In the genomic region with DNA sequence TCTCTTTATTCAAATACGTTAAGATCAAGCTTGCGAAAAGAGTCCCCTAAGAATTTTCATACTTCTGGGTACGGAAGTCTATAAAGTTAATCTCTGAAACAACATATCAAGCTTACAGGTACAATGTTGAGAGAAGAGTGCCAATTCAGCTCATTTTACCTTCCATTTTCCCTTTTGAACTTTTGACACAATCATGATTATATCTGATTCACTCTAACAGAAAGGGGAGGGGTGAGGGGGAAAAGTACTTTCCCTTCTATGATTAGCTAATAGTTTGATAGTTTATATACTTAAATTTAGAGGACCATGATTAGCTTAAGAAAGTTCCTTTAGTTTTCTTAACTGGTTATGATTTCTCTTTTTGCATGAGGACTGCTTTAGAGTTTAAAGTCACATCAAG, we compare ENCODE assay signal across 23 cellular contexts. TPM values are rescaled to one million over a fixed set of nuclear protein-coding genes. Genes with fewer than 3 reads are reported as not detected.
DNase-seq lines count a peak whose midpoint lies in the region; ATAC-seq, FAIRE-seq and TF ChIP-seq lines count a peak whose summit lies in the region.
"Had no signal": no experiment of that assay in that cellular context is flagged by ENCODE, and none has a peak within 500 bp of the region (broad histone marks: within the 10 kb centered on the region; RNA-seq: fewer than 3 reads in every experiment).

No MANE protein-coding gene starts in this region.

- peak overlapping the region; percentile 86 for H3K27ac Mint-ChIP-seq in GM23338
- H3K27ac Mint-ChIP-seq in effector memory CD8-positive, alpha-beta T cell, result peak overlapping the region; percentile 68
- no peak overlapping the region for H3K27ac Mint-ChIP-seq in neural progenitor cell
- H3K27ac Mint-ChIP-seq: CD4-positive, alpha-beta T cell; HFFc6 had no signal

- CTCF ChIA-PET in A549 (lab: Yijun Ruan, JAX), result no interaction called here
- CTCF ChIA-PET in HepG2 (lab: Yijun Ruan, JAX; ENCODE audit: low intra/inter-chr PET ratio, low total read pairs), result no interaction called here

- no peak overlapping the region for H2AFZ ChIP-seq in GM23338
- H2AFZ ChIP-seq in neural progenitor cell (replicated peaks), result no peak overlapping the region
- no peak overlapping the region for H2AFZ ChIP-seq in HepG2 (ENCODE audit: low read length)

- H3K27me3 ChIP-seq in GM23338 (ENCODE audit: insufficient read depth) (no peaks in the 10 kb centered on the region), neural progenitor cell (no peaks in the 10 kb centered on the region), tibial nerve (no peaks in the 10 kb centered on the region), HepG2 (ENCODE audit: control insufficient read depth in 1 of 2, insufficient read depth in 2 of 2, low read length in 2 of 2) (no peaks in the 10 kb centered on the region)
- H3K27me3 ChIP-seq: BLaER1 had no signal

- H3K4me2 ChIP-seq in A549 (no peak overlapping the region), GM23338 (peak overlapping the region; percentile 53), neural progenitor cell (peak overlapping the region; percentile 43), HepG2 (ENCODE audit: low read depth, low read length) (no peak overlapping the region)
- H3K4me2 ChIP-seq: BLaER1, SK-N-SH had no signal

- no peaks in the 10 kb centered on the region for H3K9me2 ChIP-seq in GM23338 (ENCODE audit: insufficient read depth)
- H3K9me2 ChIP-seq: SK-N-SH had no signal

- TF ChIP-seq RAD21 in A549 (conservative IDR thresholded peaks at IDR 0.05 in 1 of 2, IDR thresholded peaks at IDR 0.05 in 1 of 2) (no peak), HepG2 (CRISPR knock-in tag; IDR thresholded peaks at IDR 0.05) (no peak)

- DNase-seq in A549 (ENCODE audit: low read depth in 1 of 2, low spot score in 1 of 2) (no peak), GM23338 (ENCODE audit: low spot score) (no peak), neural progenitor cell (ENCODE audit: low spot score) (no peak), dedifferentiated amniotic fluid mesenchymal stem cell (ENCODE audit: extremely low spot score) (no peak), tibial nerve (ENCODE audit: low spot score in 2 of 2) (no peak), HepG2 (ENCODE audit: low spot score) (no peak)
- DNase-seq in effector memory CD8-positive, alpha-beta T cell, result no peak
- DNase-seq: ACHN; CD4-positive, alpha-beta T cell; COR-L47; DND-41; H7; HFFc6; KBM-7; NCI-H1105; NCI-H1694 treated with DMSO at 0.1 percent for 48 hours; NCI-H2081 treated with DMSO at 0.1 percent for 48 hours; SIG-M5; SK-N-SH had no signal

- H3K4me1 ChIP-seq in A549 (peaks cover 13% of the 10 kb centered on the region), GM23338 (ENCODE audit: insufficient read depth) (peaks cover 25% of the 10 kb centered on the region), neural progenitor cell (peaks cover 17% of the 10 kb centered on the region), tibial nerve (peaks cover 0 to 7% (median under 1%) of the 10 kb centered on the region in 4 donors), HepG2 (ENCODE audit: insufficient read depth, low read length) (no peaks in the 10 kb centered on the region)
- H3K4me1 ChIP-seq: BLaER1 had no signal

- TF ChIP-seq EP300 in A549 (IDR thresholded peaks at IDR 0.05) (no peak), tibial nerve (IDR thresholded peaks at IDR 0.05) (no peak), HepG2 (IDR thresholded peaks at IDR 0.05; ENCODE audit: low read depth in 2 of 2, low read length in 2 of 2) (no peak), HepG2 (CRISPR knock-in tag; IDR thresholded peaks at IDR 0.05; ENCODE audit: borderline replicate concordance) (no peak)

- H3K4me3 Mint-ChIP-seq in GM23338 (0 out of 3 replicates have a peak overlapping the region, but pooled peaks have one; percentile 19), neural progenitor cell (no peak overlapping the region)
- no peak overlapping the region for H3K4me3 Mint-ChIP-seq in effector memory CD8-positive, alpha-beta T cell
- H3K4me3 Mint-ChIP-seq: CD4-positive, alpha-beta T cell; HFFc6 had no signal

- peaks cover under 1% of the 10 kb centered on the region; the same call in 1 of the 3 replicates for H3K36me3 Mint-ChIP-seq in GM23338 (ENCODE audit: low read depth)
- peaks cover 26% of the 10 kb centered on the region for H3K36me3 Mint-ChIP-seq in effector memory CD8-positive, alpha-beta T cell (ENCODE audit: insufficient read depth)
- H3K36me3 Mint-ChIP-seq in neural progenitor cell, result peaks cover 3% of the 10 kb centered on the region

- 98% methylated on average over 3 of the region's 3 CpGs for WGBS in A549 (ENCODE audit: missing lambda C conversion rate)
- 84 to 92% methylated on average over 3 of the region's 3 CpGs for WGBS in tibial nerve, 2 donors
- 95% methylated on average over 3 of the region's 3 CpGs for WGBS in HepG2 (ENCODE audit: low lambda C conversion rate)

- POLR2A ChIA-PET in A549 (lab: Yijun Ruan, JAX), result no interaction called here
- POLR2A ChIA-PET in HepG2 (lab: Yijun Ruan, JAX), result no interaction called here

- ATAC-seq in A549 (no peak), GM23338 (no peak), HepG2 (no peak)
- no peak for ATAC-seq in effector memory CD8-positive, alpha-beta T cell (replicated peaks)
- ATAC-seq: Panc1 had no signal

- no peaks in the 10 kb centered on the region; the same call in none of the 2 replicates for H3K79me2 ChIP-seq in GM23338 (replicated peaks; ENCODE audit: insufficient read depth)
- H3K79me2 ChIP-seq in neural progenitor cell (ENCODE audit: low read depth), result peaks cover 11% of the 10 kb centered on the region
- peaks cover 10% of the 10 kb centered on the region for H3K79me2 ChIP-seq in HepG2 (ENCODE audit: insufficient read depth, low read length)

- H3K4me3 ChIP-seq in A549 (no peak overlapping the region), GM23338 (peak overlapping the region; percentile 21), neural progenitor cell (no peak overlapping the region), tibial nerve (no peak overlapping the region), HepG2 (replicated peaks in 1 of 3; ENCODE audit: insufficient read depth in 1 of 3, low read depth in 2 of 3, low read length in 3 of 3) (no peak overlapping the region)
- H3K4me3 ChIP-seq: BLaER1 had no signal

- H3K36me3 ChIP-seq in GM23338 (ENCODE audit: insufficient read depth) (no peaks in the 10 kb centered on the region), neural progenitor cell (no peaks in the 10 kb centered on the region), tibial nerve (peaks cover 0 to 6% (median 0%) of the 10 kb centered on the region in 3 donors), HepG2 (replicated peaks in 1 of 2; ENCODE audit: control insufficient read depth in 1 of 2, insufficient read depth in 2 of 2, low read length in 2 of 2) (peaks cover 0 to 12% of the 10 kb centered on the region in 2 experiments; a peak in 2 of 5 replicates)

- no peak overlapping the region for H3K9ac ChIP-seq in neural progenitor cell
- no peak overlapping the region for H3K9ac ChIP-seq in HepG2 (ENCODE audit: insufficient read depth, low read depth, low read length)
- H3K9ac ChIP-seq: BLaER1, SK-N-SH had no signal

- H3K27ac ChIP-seq in A549 (no peak overlapping the region), GM23338 (ENCODE audit: low read depth) (no peak overlapping the region), neural progenitor cell (no peak overlapping the region), tibial nerve (no peak overlapping the region), HepG2 (ENCODE audit: extremely low read length, insufficient read depth, low read length) (no peak overlapping the region)
- H3K27ac ChIP-seq: BLaER1 had no signal

- H3K27me3 Mint-ChIP-seq in GM23338 (ENCODE audit: insufficient read depth, low read depth, poor library complexity) (peaks cover 3% of the 10 kb centered on the region), neural progenitor cell (ENCODE audit: insufficient read depth, low read depth) (no peaks in the 10 kb centered on the region)
- H3K27me3 Mint-ChIP-seq in effector memory CD8-positive, alpha-beta T cell, result no peaks in the 10 kb centered on the region
- H3K27me3 Mint-ChIP-seq: CD4-positive, alpha-beta T cell had no signal

- H3K9me3 ChIP-seq in A549 (no peaks in the 10 kb centered on the region), neural progenitor cell (ENCODE audit: low read depth) (no peaks in the 10 kb centered on the region), tibial nerve (no peaks in the 10 kb centered on the region), HepG2 (ENCODE audit: low read length) (no peaks in the 10 kb centered on the region)
- H3K9me3 ChIP-seq: BLaER1, SK-N-SH had no signal

- H4K20me1 ChIP-seq in GM23338 (replicated peaks; ENCODE audit: insufficient read depth) (no peaks in the 10 kb centered on the region; the same call in 1 of the 2 replicates), neural progenitor cell (ENCODE audit: low read depth) (peaks cover 15% of the 10 kb centered on the region), HepG2 (ENCODE audit: insufficient read depth, low read length) (no peaks in the 10 kb centered on the region)

- intact Hi-C loops in HepG2 (cut with micrococcal nuclease; ENCODE audit: unreplicated experiment), result no loop called here

- TF ChIP-seq CTCF in A549 (IDR thresholded peaks at IDR 0.05), result no peak
- no peak for TF ChIP-seq CTCF in GM23338 (conservative IDR thresholded peaks at IDR 0.05; ENCODE audit: low read depth in 2 of 2)
- no peak for TF ChIP-seq CTCF in neural progenitor cell (IDR thresholded peaks at IDR 0.05)
- no peak for TF ChIP-seq CTCF in tibial nerve (IDR thresholded peaks at IDR 0.05)
- no peak for TF ChIP-seq CTCF in HepG2 (CRISPR knock-in tag; IDR thresholded peaks at IDR 0.05)

- H3K4me1 Mint-ChIP-seq in GM23338 (peaks cover 24% of the 10 kb centered on the region), neural progenitor cell (peaks cover 19% of the 10 kb centered on the region)
- H3K4me1 Mint-ChIP-seq in effector memory CD8-positive, alpha-beta T cell (ENCODE audit: low read depth in 2 of 2), result peaks cover 12 to 37% of the 10 kb centered on the region in 2 donors

- TF ChIP-seq POLR2A in A549 (IDR thresholded peaks at IDR 0.05; ENCODE audit: low read length) (no peak), tibial nerve (IDR thresholded peaks at IDR 0.05) (no peak), HepG2 (IDR thresholded peaks at IDR 0.05; ENCODE audit: insufficient read depth in 1 of 2, low read depth in 2 of 2, low read length in 2 of 2) (no peak)

- FAIRE-seq in A549 (lab: Jason Lieb, UNC), result no peak
- no peak for FAIRE-seq in HepG2 (lab: Jason Lieb, UNC)
- FAIRE-seq: GM12891, GM19239 had no signal

- H3K9me3 Mint-ChIP-seq in GM23338 (no peaks in the 10 kb centered on the region), neural progenitor cell (no peaks in the 10 kb centered on the region)
- no peaks in the 10 kb centered on the region for H3K9me3 Mint-ChIP-seq in effector memory CD8-positive, alpha-beta T cell
- H3K9me3 Mint-ChIP-seq: CD4-positive, alpha-beta T cell; HFFc6 had no signal

- no peaks in the 10 kb centered on the region for H3F3A ChIP-seq in GM23338 (replicated peaks; ENCODE audit: low read depth)
- no peaks in the 10 kb centered on the region for H3F3A ChIP-seq in neural progenitor cell (ENCODE audit: low read depth)

- in situ Hi-C loops in HepG2 (cut with HindIII; ENCODE audit: extremely low pct_ligation_motif_present, low pct_unique_long_range_greater_than_20kb), result no loop called here

- BruUV-seq in HepG2 (replicated peaks; lab: Mats Ljungman, UMichigan), result no TSS peak

RNA-seq across cellular contexts. Expression of a gene that starts 33.5 kb away (rescaled TPM):
- 214 and 216 TPM in 2 replicates for polyA plus RNA-seq in A549 (2011; rRNA removed)
- 64.7 and 65.6 TPM in 2 replicates for polyA plus RNA-seq in A549 (2012; cell fraction: cytosol; rRNA removed)
- 16.6 and 28.6 TPM in 2 replicates for polyA plus RNA-seq in A549 (2012; cell fraction: nucleus; rRNA removed)
- 102 to 111 TPM (median 106 TPM) in 3 replicates for polyA plus RNA-seq in A549 (2017; fragmentation: RNase III; extraction: RNeasy Plus Mini Kit Qiagen cat#74134 plus additional on column Dnase treatment)
- 27.4 and 30.0 TPM in 2 replicates for polyA minus RNA-seq in A549 (2011; rRNA and poly(A)+ RNA removed)
- 79.3 and 87.2 TPM in 2 replicates for total RNA-seq in GM23338 (2014; rRNA removed; shearing (Covaris generic))
- 123 and 125 TPM in 2 replicates for polyA plus RNA-seq in GM23338 (2016; fragmentation: Nextera tagmentation; extraction: Ambion mirVana)
- 67.8 and 122 TPM in 2 replicates for total RNA-seq in neural progenitor cell (ENCODE audit: low replicate concordance)
- 100 to 1,000 TPM; 123 to 182 (median 170) TPM for total RNA-seq in tibial nerve
- total RNA-seq in HepG2 (2016; rRNA removed; fragmentation: Illumina TruSeq; extraction: Trizol), result 84.9 and 111 TPM in 2 replicates
- 76.5 and 88.5 TPM in 2 replicates for total RNA-seq in HepG2 (2016; cell fraction: cytosol; rRNA removed; fragmentation: Illumina TruSeq; extraction: Trizol; ENCODE audit: low read depth)
- 88.8 and 113 TPM in 2 replicates for total RNA-seq in HepG2 (2016; cell fraction: insoluble cytoplasmic fraction; rRNA removed; fragmentation: Illumina TruSeq; extraction: Trizol)
- 153 and 156 TPM in 2 replicates for total RNA-seq in HepG2 (2016; cell fraction: membrane; rRNA removed; fragmentation: Illumina TruSeq; extraction: Trizol)
- 40.1 and 47.1 TPM in 2 replicates for total RNA-seq in HepG2 (2016; cell fraction: nucleus; rRNA removed; fragmentation: Illumina TruSeq; extraction: Trizol)
- 161 and 226 TPM in 2 replicates for polyA plus RNA-seq in HepG2 (2011; rRNA removed)
- 86.0 and 158 TPM in 2 replicates for polyA plus RNA-seq in HepG2 (2011; cell fraction: cytosol; rRNA removed)
- 18.8 and 37.1 TPM in 2 replicates for polyA plus RNA-seq in HepG2 (2011; cell fraction: nucleus; rRNA removed)
- polyA plus RNA-seq in HepG2 (2012), result 105 and 119 TPM in 2 replicates
- 170 and 199 TPM in 2 replicates for polyA plus RNA-seq in HepG2 (2016; cell fraction: cytosol; fragmentation: Illumina TruSeq; extraction: Trizol; ENCODE audit: low read depth)
- 189 and 197 TPM in 2 replicates for polyA plus RNA-seq in HepG2 (2016; cell fraction: insoluble cytoplasmic fraction; fragmentation: Illumina TruSeq; extraction: Trizol; ENCODE audit: low read depth)
- 247 and 254 TPM in 2 replicates for polyA plus RNA-seq in HepG2 (2016; cell fraction: membrane; fragmentation: Illumina TruSeq; extraction: Trizol; ENCODE audit: low read depth)
- polyA plus RNA-seq in HepG2 (2016; cell fraction: nucleus; fragmentation: Illumina TruSeq; extraction: Trizol; ENCODE audit: insufficient read depth, low read depth), result 84.4 and 93.0 TPM in 2 replicates
- 58.3 and 60.5 TPM in 2 replicates for polyA minus RNA-seq in HepG2 (2011; rRNA and poly(A)+ RNA removed; ENCODE audit: low replicate concordance)
- 38.9 and 45.4 TPM in 2 replicates for polyA minus RNA-seq in HepG2 (2011; cell fraction: cytosol; rRNA and poly(A)+ RNA removed)
- 20.5 and 22.4 TPM in 2 replicates for polyA minus RNA-seq in HepG2 (2011; cell fraction: nucleus; rRNA and poly(A)+ RNA removed)

Comparison
In these comparisons a context has a peak if more than half of its experiments do, and no peak if none do; other contexts are left out.
1. H3K4me2 ChIP-seq: peak in GM23338 (single experiment) and neural progenitor cell (single experiment); none in A549 (single experiment) and HepG2 (single experiment).